In the genomic region with DNA sequence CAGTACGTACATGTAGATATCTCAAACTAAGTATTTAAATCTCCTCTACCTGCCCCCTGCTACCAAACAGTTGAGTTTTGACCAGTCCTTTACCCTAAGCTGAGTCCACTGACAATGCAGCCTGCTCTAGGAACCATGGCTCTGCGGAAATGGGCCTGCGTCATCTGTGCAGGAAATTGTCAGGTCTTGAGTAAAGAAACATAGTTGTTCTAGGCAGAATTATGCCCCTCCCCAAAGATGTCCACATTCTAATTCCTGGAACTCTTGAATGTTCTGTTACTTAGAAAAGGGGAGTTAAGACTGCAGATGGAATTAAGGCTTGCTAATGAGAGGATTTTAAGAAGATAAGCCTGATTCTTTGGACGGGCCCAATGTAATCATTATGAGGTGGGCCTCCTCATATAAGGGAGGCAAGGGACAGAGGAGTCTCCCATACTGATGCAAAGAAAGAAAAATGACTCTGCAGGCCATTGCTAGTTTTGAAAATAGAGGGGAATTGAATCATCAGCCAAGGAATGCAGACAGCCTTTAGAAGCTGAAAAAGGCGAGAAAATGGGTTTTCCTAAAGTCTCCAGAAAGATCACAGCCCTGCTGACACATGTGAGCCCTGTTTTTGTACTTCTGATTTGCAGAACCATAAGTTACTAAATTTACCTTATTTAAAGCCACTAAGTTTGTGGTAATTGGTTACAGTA, we compare ENCODE assay signal across 27 cellular contexts. TPM values are rescaled to one million over a fixed set of nuclear protein-coding genes. Genes with fewer than 3 reads are reported as not detected.
DNase-seq lines count a peak whose midpoint lies in the region; ATAC-seq and TF ChIP-seq lines count a peak whose summit lies in the region.
"Had no signal": no experiment of that assay in that cellular context is flagged by ENCODE, and none has a peak within 500 bp of the region (broad histone marks: within the 10 kb centered on the region; RNA-seq: fewer than 3 reads in every experiment).

No MANE protein-coding gene starts in this region.

- no peaks in the 10 kb centered on the region for H3K9me3 ChIP-seq in right atrium auricular region
- H3K9me3 ChIP-seq in adipocyte (ENCODE audit: control insufficient read depth, low read length) = no peaks in the 10 kb centered on the region
- no peaks in the 10 kb centered on the region for H3K9me3 ChIP-seq in colonic mucosa
- H3K9me3 ChIP-seq: prostate gland, upper lobe of right lung had no signal

- peak; percentile 33 for DNase-seq in Right ventricle myocardium inferior (ENCODE audit: missing footprints)
- no peak for DNase-seq in right atrium auricular region (ENCODE audit: low spot score)
- DNase-seq in adipocyte (ENCODE audit: low read depth) = peak; percentile 40
- peak; percentile 93 for DNase-seq in iris pigment epithelial cell (ENCODE audit: low read depth)
- no peak for DNase-seq in glomerular visceral epithelial cell (ENCODE audit: extremely low spot score)
- no peak for DNase-seq in RWPE1 (ENCODE audit: low spot score)
- no peak for DNase-seq in colonic mucosa
- DNase-seq: activated CD4-positive, alpha-beta T cell treated with anti-CD3 and anti-CD28 coated beads for 4 hours; activated naive CD4-positive, alpha-beta T cell treated with Interleukin-2 at 50 U/mL for 16 hours; activated T-cell treated with anti-CD3 and anti-CD28 coated beads, Interleukin-2, amount 50 U/mL, for 72 hours; caudate nucleus; CD8-positive, alpha-beta memory T cell; DMS53; KG1; MV-4-11; NCI-H187; NCI-H526; T-helper 17 cell; upper lobe of right lung had no signal

- H3K4me3 ChIP-seq in right atrium auricular region (no peak overlapping the region), adipocyte (ENCODE audit: low read length) (peak overlapping the region; percentile 43), colonic mucosa (no peak overlapping the region)
- H3K4me3 ChIP-seq: lung, prostate gland, SK-N-MC, upper lobe of right lung had no signal

- H3K27me3 ChIP-seq in right atrium auricular region = no peaks in the 10 kb centered on the region
- no peaks in the 10 kb centered on the region for H3K27me3 ChIP-seq in adipocyte (replicated peaks; ENCODE audit: control insufficient read depth, insufficient read depth, low read length)
- no peaks in the 10 kb centered on the region for H3K27me3 ChIP-seq in colonic mucosa
- H3K27me3 ChIP-seq: upper lobe of right lung had no signal

- H3K9ac ChIP-seq in adipocyte (ENCODE audit: low read length) (no peak overlapping the region), colonic mucosa (ENCODE audit: low read depth in 2 of 2, low read length in 2 of 2) (no peak overlapping the region)

- CTCF ChIA-PET in RWPE1 (lab: Yijun Ruan, JAX) = no interaction called here

- intact Hi-C loops in Right ventricle myocardium inferior (cut with DNase I) = no loop called here
- intact Hi-C loops in colonic mucosa (cut with DNase I) = no loop called here

- TF ChIP-seq CTCF in right atrium auricular region (IDR thresholded peaks at IDR 0.05) (no peak), RWPE1 (conservative IDR thresholded peaks at IDR 0.05; ENCODE audit: low read depth) (no peak), colonic mucosa (IDR thresholded peaks at IDR 0.05) (no peak)

- POLR2A ChIA-PET in RWPE1 (lab: Yijun Ruan, JAX; ENCODE audit: low non-redundant PET) = no interaction called here

- H3K4me1 ChIP-seq in right atrium auricular region (no peaks in the 10 kb centered on the region), adipocyte (ENCODE audit: control insufficient read depth, insufficient read depth, low read length) (peaks cover 42% of the 10 kb centered on the region), colonic mucosa (peaks cover 2% of the 10 kb centered on the region)
- H3K4me1 ChIP-seq: prostate gland, upper lobe of right lung had no signal

- H3K36me3 ChIP-seq in right atrium auricular region (no peaks in the 10 kb centered on the region), adipocyte (ENCODE audit: control insufficient read depth, insufficient read depth, low read length, severe bottlenecking) (no peaks in the 10 kb centered on the region), colonic mucosa (no peaks in the 10 kb centered on the region)
- H3K36me3 ChIP-seq: prostate gland, upper lobe of right lung had no signal

- ATAC-seq in Right ventricle myocardium inferior = no peak
- no peak for ATAC-seq in HG02938 (IDR thresholded peaks at IDR 0.05; ENCODE audit: unreplicated experiment)
- ATAC-seq: activated T-cell treated with anti-CD3 and anti-CD28 coated beads, Interleukin-2, amount 50 U/mL, for 72 hours; T-helper 17 cell; upper lobe of right lung had no signal

- no peak overlapping the region for H3K27ac ChIP-seq in right atrium auricular region
- no peak overlapping the region for H3K27ac ChIP-seq in RWPE1
- no peak overlapping the region for H3K27ac ChIP-seq in colonic mucosa
- H3K27ac ChIP-seq: prostate gland, SK-N-MC, upper lobe of right lung had no signal

RNA-seq across cellular contexts. Expression of a gene that starts 5.5 kb away (rescaled TPM):
- total RNA-seq in Right ventricle myocardium inferior = 4.5 TPM
- total RNA-seq in right atrium auricular region = 10 to 100 TPM; 13.0 to 32.4 TPM
- total RNA-seq in colonic mucosa = 1 to 10 TPM; 1.3 to 8.0 TPM
- total RNA-seq: A172; activated CD8-positive, alpha-beta memory T cell treated with anti-CD3 and anti-CD28 coated beads for 36 hours; activated T-cell treated with anti-CD3 and anti-CD28 coated beads, Interleukin-2, amount 50 U/mL, for 72 hours; B cell; CD8-positive, alpha-beta memory T cell; dermis microvascular lymphatic vessel endothelial cell had no signal

Comparison
In these comparisons a context has a peak if more than half of its experiments do, and no peak if none do; other contexts are left out.
1. DNase-seq: peak in Right ventricle myocardium inferior (single experiment), adipocyte (single experiment) and iris pigment epithelial cell (single experiment); none in right atrium auricular region (single experiment), glomerular visceral epithelial cell (single experiment), RWPE1 (single experiment) and colonic mucosa (single experiment).